In genomic region chr21:33229776-33230517, GRCh38 we compare ENCODE assay signal across 8 cellular contexts. TPM values are rescaled to one million over a fixed set of nuclear protein-coding genes. Genes with fewer than 3 reads are reported as not detected.
DNase-seq lines count a peak whose midpoint lies in the region; ATAC-seq and TF ChIP-seq lines count a peak whose summit lies in the region.

TSS of gene IFNAR2 (plus strand) at chr21:33229938. CDS start at chr21:33241923, 11,985 bp downstream.

- in situ Hi-C loops in transverse colon (cut with MboI; ENCODE audit: low pct_ligation_motif_present in 1 of 4, low pct_unique_long_range_greater_than_20kb in 1 of 4, low sequenced_read_pairs in 3 of 4): no loop called here

- intact Hi-C loops in transverse colon (cut with DNase I; ENCODE audit: low total_unique reads): loop anchor here (5.0 kb wide), 1 partner anchor 37 kb away; the partner anchor contains the start of gene IL10RB

- H4K20me1 ChIP-seq in GM23338 (replicated peaks; ENCODE audit: insufficient read depth): 0 out of 2 replicates have a peak, but pooled peaks cover 3% of the 10 kb centered on the region
- no peaks in the 10 kb centered on the region for H4K20me1 ChIP-seq in SU-DHL-6 (ENCODE audit: low read depth, low read length)

- H3K27ac Mint-ChIP-seq in GM23338: 0 out of 2 replicates have a peak within 1 kb of the TSS, but pooled peaks have one; percentile 11

- peaks cover 30% of the 10 kb centered on the region for H3K4me1 Mint-ChIP-seq in GM23338

- peak within 1 kb of the TSS; percentile 86 for H3K4me3 Mint-ChIP-seq in GM23338

- TF ChIP-seq CTCF in GM23338 (conservative IDR thresholded peaks at IDR 0.05; ENCODE audit: low read depth in 2 of 2) (no peak), SU-DHL-6 (IDR thresholded peaks at IDR 0.05; ENCODE audit: insufficient read depth, low read length, poor library complexity, severe bottlenecking) (no peak), cardiac muscle cell (IDR thresholded peaks at IDR 0.05; ENCODE audit: low read depth, low read length) (no peak), parathyroid adenoma (IDR thresholded peaks at IDR 0.05) (no peak), transverse colon (IDR thresholded peaks at IDR 0.05) (peak in 1 of 5 experiments; percentile 11)

- H3K9me3 Mint-ChIP-seq in GM23338: no peaks in the 10 kb centered on the region

- H3K9me2 ChIP-seq in GM23338 (ENCODE audit: insufficient read depth) (no peaks in the 10 kb centered on the region), SU-DHL-6 (replicated peaks; ENCODE audit: insufficient read depth, low read length) (no peaks in the 10 kb centered on the region)

- H3K27ac ChIP-seq in GM23338 (ENCODE audit: low read depth): peak within 1 kb of the TSS; percentile 88
- H3K27ac ChIP-seq in SU-DHL-6 (ENCODE audit: low read depth, low read length): peak within 1 kb of the TSS; percentile 77
- peak within 1 kb of the TSS; percentile 75 for H3K27ac ChIP-seq in cardiac muscle cell
- peak within 1 kb of the TSS; percentile 91 for H3K27ac ChIP-seq in parathyroid adenoma
- H3K27ac ChIP-seq in transverse colon: peak within 1 kb of the TSS; percentile 95 to 97 (median 96)

- TF ChIP-seq POLR2A in transverse colon (IDR thresholded peaks at IDR 0.05): peak; percentile 61

- TF ChIP-seq EP300 in transverse colon (IDR thresholded peaks at IDR 0.05; ENCODE audit: low read depth): no peak

- ATAC-seq in GM23338: peak; percentile 80

- H3K4me3 ChIP-seq in GM23338 (peak within 1 kb of the TSS; percentile 93), SU-DHL-6 (ENCODE audit: insufficient read depth, low read length, poor library complexity, severe bottlenecking) (peak within 1 kb of the TSS; percentile 76), cardiac muscle cell (peak within 1 kb of the TSS; percentile 97), parathyroid adenoma (ENCODE audit: low read depth, low read length) (peak within 1 kb of the TSS; percentile 69), transverse colon (peak within 1 kb of the TSS; percentile 75 to 99 (median 92))

- H3K36me3 Mint-ChIP-seq in GM23338 (ENCODE audit: low read depth): peaks cover 6% of the 10 kb centered on the region; the same call in 2 of the 3 replicates

- H3K4me2 ChIP-seq in GM23338 (peak within 1 kb of the TSS; percentile 86), SU-DHL-6 (ENCODE audit: low read depth, low read length, poor library complexity, severe bottlenecking) (peak within 1 kb of the TSS; percentile 88), parathyroid adenoma (ENCODE audit: low read length) (peak within 1 kb of the TSS; percentile 80)

- H3K4me1 ChIP-seq in GM23338 (ENCODE audit: insufficient read depth) (peaks cover 24% of the 10 kb centered on the region), cardiac muscle cell (ENCODE audit: low read depth) (no peaks in the 10 kb centered on the region), parathyroid adenoma (no peaks in the 10 kb centered on the region), transverse colon (peaks cover 0 to 30% (median 6%) of the 10 kb centered on the region in 4 donors)

- 0% methylated on average over 44 of the region's 95 CpGs; no CpG with 5 or more reads in 1 of the 2 donors for WGBS in transverse colon (ENCODE audit: low coverage in 1 of 2), 2 donors

- H2AFZ ChIP-seq in GM23338 (peak within 1 kb of the TSS; percentile 92), SU-DHL-6 (ENCODE audit: low read depth, low read length, severe bottlenecking) (peak within 1 kb of the TSS; percentile 96), parathyroid adenoma (peak within 1 kb of the TSS; percentile 98)

- peak; percentile 74 for DNase-seq in ELR (ENCODE audit: low read depth)
- peak; percentile 90 for DNase-seq in GM23338 (ENCODE audit: low spot score)
- DNase-seq in LoVo (ENCODE audit: low spot score): peak; percentile 73
- DNase-seq in activated naive CD8-positive, alpha-beta T cell treated with anti-CD3 and anti-CD28 coated beads, Interleukin-2, amount 50 U/mL, for 16 hours (ENCODE audit: low read depth, low spot score): peak; percentile 47
- peak; percentile 70 to 88 for DNase-seq in cardiac muscle cell (ENCODE audit: low read depth in 1 of 2, low spot score in 1 of 2)
- peak; percentile 81 for DNase-seq in transverse colon

- H3K27me3 ChIP-seq in GM23338 (ENCODE audit: insufficient read depth) (peaks cover 5% of the 10 kb centered on the region; the same call in 1 of the 2 replicates), SU-DHL-6 (ENCODE audit: low read length) (no peaks in the 10 kb centered on the region), cardiac muscle cell (no peaks in the 10 kb centered on the region), parathyroid adenoma (ENCODE audit: control insufficient read depth, insufficient read depth, low read length) (no peaks in the 10 kb centered on the region), transverse colon (no peaks in the 10 kb centered on the region)

- H3F3A ChIP-seq in GM23338 (replicated peaks; ENCODE audit: low read depth): no peaks in the 10 kb centered on the region; the same call in 1 of the 2 replicates
- H3F3A ChIP-seq in SU-DHL-6 (ENCODE audit: insufficient read depth): peaks cover 22% of the 10 kb centered on the region; the same call in 1 of the 2 replicates

- H3K9ac ChIP-seq in SU-DHL-6 (ENCODE audit: low read length): peak within 1 kb of the TSS; percentile 84
- no peak within 1 kb of the TSS for H3K9ac ChIP-seq in parathyroid adenoma

- H3K79me2 ChIP-seq in GM23338 (replicated peaks; ENCODE audit: insufficient read depth): peaks cover 37% of the 10 kb centered on the region
- peaks cover 52% of the 10 kb centered on the region for H3K79me2 ChIP-seq in SU-DHL-6 (ENCODE audit: insufficient read depth, low read length)
- no peaks in the 10 kb centered on the region for H3K79me2 ChIP-seq in parathyroid adenoma

- H3K9me3 ChIP-seq in SU-DHL-6 (ENCODE audit: insufficient read depth, low read length) (no peaks in the 10 kb centered on the region), cardiac muscle cell (ENCODE audit: low read depth) (no peaks in the 10 kb centered on the region), parathyroid adenoma (ENCODE audit: control insufficient read depth, low read length) (no peaks in the 10 kb centered on the region), transverse colon (no peaks in the 10 kb centered on the region)

- H3K27me3 Mint-ChIP-seq in GM23338 (ENCODE audit: insufficient read depth, low read depth, poor library complexity): peaks cover 5% of the 10 kb centered on the region

- H3K36me3 ChIP-seq in GM23338 (ENCODE audit: insufficient read depth) (no peaks in the 10 kb centered on the region), SU-DHL-6 (ENCODE audit: low read length) (peaks cover 8% of the 10 kb centered on the region; the same call in 1 of the 2 replicates), cardiac muscle cell (no peaks in the 10 kb centered on the region), parathyroid adenoma (ENCODE audit: control insufficient read depth, insufficient read depth, low read length) (no peaks in the 10 kb centered on the region), transverse colon (no peaks in the 10 kb centered on the region)

TF ChIP-seq in GM23338, 12 proteins besides CTCF, POLR2A, EP300 and RAD21:
- TF ChIP-seq POLR2AphosphoS5 (IDR thresholded peaks at IDR 0.05; ENCODE audit: low read depth): 0 out of 2 replicates have a peak, but pooled peaks have one; percentile 40
- TF ChIP-seq NANOG (IDR thresholded peaks at IDR 0.05; ENCODE audit: borderline replicate concordance): no peak
- no peak for TF ChIP-seq STAT1 (IDR thresholded peaks at IDR 0.05; ENCODE audit: unreplicated experiment)
TF ChIP-seq in GM23338: peak in this region for 1.

RNA-seq across cellular contexts. Expression of gene IFNAR2, which starts in this region (rescaled TPM):
- total RNA-seq in GM23338 (2014; rRNA removed; shearing (Covaris generic)): 11.1 and 18.2 TPM in 2 replicates
- 14.5 and 16.8 TPM in 2 replicates for polyA plus RNA-seq in GM23338 (2016; fragmentation: Nextera tagmentation; extraction: Ambion mirVana)
- total RNA-seq in cardiac muscle cell: 1.3 and 3.3 TPM in 2 replicates
- polyA plus RNA-seq in cardiac muscle cell: 10.9 and 20.3 TPM in 2 replicates
- total RNA-seq in transverse colon: 10 to 100 TPM in 1 of 4 donors, 1 to 10 TPM in 2, under 1 TPM in 1; 0.20 to 16.5 (median 5.1) TPM

Comparison
In these comparisons a context has a peak if more than half of its experiments do, and no peak if none do; other contexts are left out.
1. Peak in every context shown above with its lines: DNase-seq, ATAC-seq, H3K4me3 ChIP-seq and H3K27ac ChIP-seq.